23 cellular contexts compared by ENCODE assay signal in genomic region chr15:76134537-76134936, GRCh38.
"Had no signal": no experiment of that assay in that cellular context is flagged by ENCODE, and none has a peak within 500 bp of the region (broad histone marks: within the 10 kb centered on the region; RNA-seq: fewer than 3 reads in every experiment).

No MANE protein-coding gene starts in this region.

- DNase-seq: KBM-7, MG63, NCI-H1092, NCI-H1105 treated with DMSO at 0.1 percent for 48 hours, NCI-H1417 treated with DMSO at 0.1 percent for 48 hours, NCI-H146, NCI-H1694 treated with DMSO at 0.1 percent for 48 hours, NCI-H1930, NCI-H2081, NCI-H2107, NCI-H2227 treated with DMSO at 0.1 percent for 48 hours, NCI-H524, NCI-H526 treated with DMSO at 0.1 percent for 48 hours, NCI-H748 treated with DMSO at 0.1 percent for 48 hours, Right ventricle myocardium superior, RPMI8226, SIG-M5 had no signal

- H3K27me3 ChIP-seq: SJSA1 had no signal

- H3K9me3 Mint-ChIP-seq: IgD-negative memory B cell had no signal

- H3K4me3 Mint-ChIP-seq: IgD-negative memory B cell had no signal

- H3K4me3 ChIP-seq: MG63, SJSA1, SK-N-MC had no signal

- FAIRE-seq: HTR-8/SVneo, RCC 7860 had no signal

- H3K27ac Mint-ChIP-seq: IgD-negative memory B cell had no signal

- H3K36me3 ChIP-seq: MG63, SJSA1 had no signal

- H3K27ac ChIP-seq: HL-60, SJSA1, SK-N-MC had no signal

- H3K9me3 ChIP-seq: MG63, SJSA1 had no signal

- H3K4me1 ChIP-seq: SJSA1 had no signal
